ENCODE assay signal across 15 cellular contexts in genomic region chr2:205709319-205709718, GRCh38. TPM values are rescaled to one million over a fixed set of nuclear protein-coding genes. Genes with fewer than 3 reads are reported as not detected.
A peak's percentile ranks its signal among the peaks of the same experiment; 100 is the strongest.
DNase-seq lines count a peak whose midpoint lies in the region; ATAC-seq and TF ChIP-seq lines count a peak whose summit lies in the region.
"Had no signal": no experiment of that assay in that cellular context is flagged by ENCODE, and none has a peak within 500 bp of the region (broad histone marks: within the 10 kb centered on the region; RNA-seq: fewer than 3 reads in every experiment).

No MANE protein-coding gene starts in this region.

- intact Hi-C loops in activated CD4-positive, alpha-beta T cell treated with anti-CD3 and anti-CD28 coated beads, Interleukin-2, amount 10 ng/mL, durations not matched to agents 24 days and 14 days (cut with micrococcal nuclease): loop anchor here (10.0 kb wide), 1 partner anchor 1775 kb away; the partner anchor contains the start of gene ICOS

- peaks cover 17% of the 10 kb centered on the region for H3K36me3 Mint-ChIP-seq in activated CD4-positive, alpha-beta T cell treated with anti-CD3 and anti-CD28 coated beads, Interleukin-2, amount 10 ng/mL, durations not matched to agents 24 days and 14 days (ENCODE audit: low read depth)
- H3K36me3 Mint-ChIP-seq: natural killer cell treated with Interleukin-12 subunit alpha and Interleukin-12 subunit beta and Interleukin-15 and Interleukin-18, amount 100 ng/mL, for 72 hours had no signal

- no peaks in the 10 kb centered on the region for H3K27me3 Mint-ChIP-seq in activated CD4-positive, alpha-beta T cell treated with anti-CD3 and anti-CD28 coated beads, Interleukin-2, amount 10 ng/mL, durations not matched to agents 24 days and 14 days
- H3K27me3 Mint-ChIP-seq in stimulated activated naive CD8-positive, alpha-beta T cell treated with anti-CD3 and anti-CD28 coated beads, Interleukin-15, amount 100 ng/mL, for 72 hours: no peaks in the 10 kb centered on the region
- H3K27me3 Mint-ChIP-seq: CD4-positive, alpha-beta T cell had no signal

- TF ChIP-seq CTCF in coronary artery (IDR thresholded peaks at IDR 0.05): no peak

- H3K27ac ChIP-seq in coronary artery: peak overlapping the region; percentile 79 to 94
- H3K27ac ChIP-seq in substantia nigra (ENCODE audit: low read depth, low read length, poor library complexity, severe bottlenecking): no peak overlapping the region
- H3K27ac ChIP-seq: KMS-11 had no signal

- H3K4me3 ChIP-seq in coronary artery: no peak overlapping the region

- H3K4me3 Mint-ChIP-seq in activated CD4-positive, alpha-beta T cell treated with anti-CD3 and anti-CD28 coated beads, Interleukin-2, amount 10 ng/mL, durations not matched to agents 24 days and 14 days: no peak overlapping the region
- no peak overlapping the region for H3K4me3 Mint-ChIP-seq in stimulated activated naive CD8-positive, alpha-beta T cell treated with anti-CD3 and anti-CD28 coated beads, Interleukin-15, amount 100 ng/mL, for 72 hours
- H3K4me3 Mint-ChIP-seq: activated CD4-positive, alpha-beta T cell treated with anti-CD3 and anti-CD28 coated beads for 36 hours; CD4-positive, alpha-beta T cell; natural killer cell treated with Interleukin-12 subunit alpha and Interleukin-12 subunit beta and Interleukin-15 and Interleukin-18, amount 100 ng/mL, for 72 hours had no signal

- peaks cover 54% of the 10 kb centered on the region for H3K4me1 Mint-ChIP-seq in activated CD4-positive, alpha-beta T cell treated with anti-CD3 and anti-CD28 coated beads, Interleukin-2, amount 10 ng/mL, durations not matched to agents 24 days and 14 days
- H3K4me1 Mint-ChIP-seq in stimulated activated naive CD8-positive, alpha-beta T cell treated with anti-CD3 and anti-CD28 coated beads, Interleukin-15, amount 100 ng/mL, for 72 hours: peaks cover 44% of the 10 kb centered on the region

- DNase-seq in activated CD4-positive, alpha-beta T cell treated with anti-CD3 and anti-CD28 coated beads, Interleukin-2, amount 10 ng/mL, durations not matched to agents 24 days and 14 days: no peak
- no peak for DNase-seq in activated CD4-positive, alpha-beta T cell treated with anti-CD3 and anti-CD28 coated beads, Interleukin-2, amount 50 U/mL, for 4 hours
- DNase-seq in coronary artery (ENCODE audit: low spot score) (no peak), NCI-H1417 (lab: John Stamatoyannopoulos, UW) (no peak), substantia nigra (lab: John Stamatoyannopoulos, UW) (no peak)
- no peak for DNase-seq in stimulated activated naive CD8-positive, alpha-beta T cell treated with anti-CD3 and anti-CD28 coated beads, Interleukin-15, amount 100 ng/mL, for 72 hours
- DNase-seq: activated CD4-positive, alpha-beta T cell treated with anti-CD3 and anti-CD28 coated beads for 36 hours; amygdala; CD4-positive, alpha-beta T cell; NCI-H1105 treated with DMSO at 0.1 percent for 48 hours; Right ventricle myocardium superior had no signal

- no peaks in the 10 kb centered on the region for H3K9me3 Mint-ChIP-seq in activated CD4-positive, alpha-beta T cell treated with anti-CD3 and anti-CD28 coated beads, Interleukin-2, amount 10 ng/mL, durations not matched to agents 24 days and 14 days
- H3K9me3 Mint-ChIP-seq in stimulated activated naive CD8-positive, alpha-beta T cell treated with anti-CD3 and anti-CD28 coated beads, Interleukin-15, amount 100 ng/mL, for 72 hours: no peaks in the 10 kb centered on the region
- H3K9me3 Mint-ChIP-seq: CD4-positive, alpha-beta T cell; natural killer cell treated with Interleukin-12 subunit alpha and Interleukin-12 subunit beta and Interleukin-15 and Interleukin-18, amount 100 ng/mL, for 72 hours had no signal

- peak; percentile 23 for ATAC-seq in HG02943 (IDR thresholded peaks at IDR 0.05; ENCODE audit: low read depth, unreplicated experiment)
- ATAC-seq in stimulated activated naive CD8-positive, alpha-beta T cell treated with anti-CD3 and anti-CD28 coated beads, Interleukin-15, amount 100 ng/mL, for 72 hours: no peak
- no peak for ATAC-seq in HG03342 (IDR thresholded peaks at IDR 0.05; ENCODE audit: unreplicated experiment)
- ATAC-seq: activated CD4-positive, alpha-beta T cell treated with anti-CD3 and anti-CD28 coated beads for 36 hours; natural killer cell treated with Interleukin-12 subunit alpha and Interleukin-12 subunit beta and Interleukin-15 and Interleukin-18, amount 100 ng/mL, for 72 hours had no signal

- peak overlapping the region; percentile 72 for H3K27ac Mint-ChIP-seq in activated CD4-positive, alpha-beta T cell treated with anti-CD3 and anti-CD28 coated beads, Interleukin-2, amount 10 ng/mL, durations not matched to agents 24 days and 14 days
- H3K27ac Mint-ChIP-seq in stimulated activated naive CD8-positive, alpha-beta T cell treated with anti-CD3 and anti-CD28 coated beads, Interleukin-15, amount 100 ng/mL, for 72 hours: peak overlapping the region; percentile 78 to 91
- H3K27ac Mint-ChIP-seq: CD4-positive, alpha-beta T cell had no signal

RNA-seq across cellular contexts. Expression of gene NRP2, which starts 27.0 kb away (rescaled TPM):
- total RNA-seq in activated CD4-positive, alpha-beta T cell treated with anti-CD3 and anti-CD28 coated beads, Interleukin-2, amount 10 ng/mL, durations not matched to agents 24 days and 14 days: 61.0 and 64.4 TPM in 2 replicates
